13 cellular contexts compared by ENCODE assay signal in genomic region chr12:47752552-47752951, GRCh38. TPM values are rescaled to one million over a fixed set of nuclear protein-coding genes. Genes with fewer than 3 reads are reported as not detected.
DNase-seq lines count a peak whose midpoint lies in the region; ATAC-seq and TF ChIP-seq lines count a peak whose summit lies in the region.
"Had no signal": no experiment of that assay in that cellular context is flagged by ENCODE, and none has a peak within 500 bp of the region (broad histone marks: within the 10 kb centered on the region; RNA-seq: fewer than 3 reads in every experiment).

No MANE protein-coding gene starts in this region.

- H3K4me1 ChIP-seq in thyroid gland: peaks cover 53 to 55% of the 10 kb centered on the region in 2 donors

- peaks cover 33 to 40% of the 10 kb centered on the region in 2 donors for H3K36me3 ChIP-seq in thyroid gland

- ATAC-seq in GM19324 (IDR thresholded peaks at IDR 0.05; ENCODE audit: low FRiP score, unreplicated experiment): no peak
- ATAC-seq: natural killer cell had no signal

- H3K4me3 ChIP-seq in thyroid gland (replicated peaks in 1 of 3): no peak overlapping the region

- H3K27ac Mint-ChIP-seq in MCF 10A (ENCODE audit: low read depth, unreplicated experiment): peak overlapping the region; percentile 89
- H3K27ac Mint-ChIP-seq: natural killer cell had no signal

- no peaks in the 10 kb centered on the region for H3K27me3 Mint-ChIP-seq in MCF 10A (ENCODE audit: insufficient read depth, unreplicated experiment)

- no TSS peak for BruUV-seq in MCF 10A (replicated peaks; lab: Mats Ljungman, UMichigan)

- 82 to 89% methylated on average over 7 of the region's 7 CpGs for WGBS in thyroid gland, 2 donors

- intact Hi-C loops in MCF 10A (cut with micrococcal nuclease): no loop called here
- intact Hi-C loops in thyroid gland (cut with DNase I): no loop called here

- H3K36me3 Mint-ChIP-seq in MCF 10A (ENCODE audit: insufficient read depth, unreplicated experiment): peaks cover 6% of the 10 kb centered on the region
- H3K36me3 Mint-ChIP-seq: natural killer cell had no signal

- H3K4me1 Mint-ChIP-seq in MCF 10A (ENCODE audit: insufficient read depth, unreplicated experiment): peaks cover 32% of the 10 kb centered on the region

- DNase-seq in HPDE6-E6E7 (ENCODE audit: extremely low spot score) (peak; percentile 87), MCF 10A (ENCODE audit: unreplicated experiment) (peak; percentile 73), thyroid gland (no peak), SHP77 treated with DMSO at 0.1 percent for 48 hours (lab: John Stamatoyannopoulos, UW) (no peak)
- DNase-seq in activated effector memory CD4-positive, alpha-beta T cell treated with anti-CD3 and anti-CD28 coated beads, Interleukin-2, amount 50 U/mL, for 16 hours: no peak
- DNase-seq: DMS53; natural killer cell; NK-92 treated with Interleukin-12 subunit alpha and Interleukin-12 subunit beta, amount 100 ng/mL, for 24 hours; stimulated activated CD4-positive, alpha-beta T cell treated with anti-CD3 and anti-CD28 coated beads, Interleukin-4, amount 100 ng/mL, for 1 hour; T1000 had no signal

- H3K9me3 Mint-ChIP-seq in MCF 10A (ENCODE audit: unreplicated experiment): no peaks in the 10 kb centered on the region
- H3K9me3 Mint-ChIP-seq: natural killer cell had no signal

- peak overlapping the region; percentile 35 for H3K4me3 Mint-ChIP-seq in MCF 10A (ENCODE audit: unreplicated experiment)
- H3K4me3 Mint-ChIP-seq: natural killer cell had no signal

- H3K27ac ChIP-seq in layer of hippocampus (ENCODE audit: low read depth, low read length) (peak overlapping the region; percentile 73), thyroid gland (peak overlapping the region in 2 of 3 donors; percentile 94 to 95)

- POLR2A ChIA-PET in MCF 10A (lab: Yijun Ruan, JAX): interaction anchor here (1.1 to 4.6 kb wide), 5 partner anchors 11 to 68 kb away, joined by 3 to 19 read pairs (median 12); partner anchors contain the start of gene SLC48A1

- no peaks in the 10 kb centered on the region for H3K9me3 ChIP-seq in thyroid gland

- no peak for TF ChIP-seq POLR2A in thyroid gland (IDR thresholded peaks at IDR 0.05)

- no peak for TF ChIP-seq CTCF in MCF 10A (IDR thresholded peaks at IDR 0.05; ENCODE audit: unreplicated experiment)
- no peak for TF ChIP-seq CTCF in thyroid gland (IDR thresholded peaks at IDR 0.05)

- CTCF ChIA-PET in MCF 10A (lab: Yijun Ruan, JAX): interaction anchor here (0.7 to 14.4 kb wide), 5 partner anchors 10 to 89 kb away, joined by 3 to 262 read pairs (median 4); partner anchors contain the start of gene SLC48A1

- H3K27me3 ChIP-seq in layer of hippocampus (ENCODE audit: control insufficient read depth, insufficient read depth, low read length) (no peaks in the 10 kb centered on the region), thyroid gland (no peaks in the 10 kb centered on the region)

RNA-seq across cellular contexts. Expression of gene RAPGEF3, which starts 6.1 kb away (rescaled TPM):
- total RNA-seq in MCF 10A (2022): 1.4 and 3.4 TPM in 2 replicates
- total RNA-seq in thyroid gland: 100 to 1,000 TPM in 2 of 4 donors, 10 to 100 TPM in 2; 87.3 to 178 (median 125) TPM

RNA-seq across cellular contexts. Expression of gene SLC48A1, which starts 20.5 kb away (rescaled TPM):
- total RNA-seq in MCF 10A (2022) (19.4 and 20.2 TPM in 2 replicates), thyroid gland (100 to 1,000 TPM in 3 of 4 donors, 10 to 100 TPM in 1; 59.3 to 276 (median 187) TPM)

RNA-seq across cellular contexts. Expression of gene ENDOU, which starts 27.3 kb away (rescaled TPM):
- total RNA-seq in MCF 10A (2022) (not detected in 2 replicates), thyroid gland (1 to 10 TPM in 3 of 4 donors, under 1 TPM in 1; 0.11 to 1.9 (median 1.2) TPM)
- total RNA-seq: cerebellum had no signal

RNA-seq across cellular contexts. Expression of gene RPAP3, which starts 46.7 kb away (rescaled TPM):
- 16.2 and 22.5 TPM in 2 replicates for total RNA-seq in MCF 10A (2022)
- total RNA-seq in thyroid gland: 10 to 100 TPM; 17.9 to 24.9 (median 21.4) TPM

Comparison
In these comparisons a context has a peak if more than half of its experiments do, and no peak if none do; other contexts are left out.
1. DNase-seq: peak in HPDE6-E6E7 (single experiment) and MCF 10A (single experiment); none in thyroid gland (0 of 2), activated effector memory CD4-positive, alpha-beta T cell treated with anti-CD3 and anti-CD28 coated beads, Interleukin-2, amount 50 U/mL, for 16 hours (single experiment) and SHP77 treated with DMSO at 0.1 percent for 48 hours (single experiment).
2. RNA of gene RAPGEF3, which starts 6.1 kb away (total RNA-seq): 87.3 to 178 TPM in thyroid gland; 1.4 to 3.4 TPM in MCF 10A; every median in the first group is over 10 times any median in the second.